In the genomic region with DNA sequence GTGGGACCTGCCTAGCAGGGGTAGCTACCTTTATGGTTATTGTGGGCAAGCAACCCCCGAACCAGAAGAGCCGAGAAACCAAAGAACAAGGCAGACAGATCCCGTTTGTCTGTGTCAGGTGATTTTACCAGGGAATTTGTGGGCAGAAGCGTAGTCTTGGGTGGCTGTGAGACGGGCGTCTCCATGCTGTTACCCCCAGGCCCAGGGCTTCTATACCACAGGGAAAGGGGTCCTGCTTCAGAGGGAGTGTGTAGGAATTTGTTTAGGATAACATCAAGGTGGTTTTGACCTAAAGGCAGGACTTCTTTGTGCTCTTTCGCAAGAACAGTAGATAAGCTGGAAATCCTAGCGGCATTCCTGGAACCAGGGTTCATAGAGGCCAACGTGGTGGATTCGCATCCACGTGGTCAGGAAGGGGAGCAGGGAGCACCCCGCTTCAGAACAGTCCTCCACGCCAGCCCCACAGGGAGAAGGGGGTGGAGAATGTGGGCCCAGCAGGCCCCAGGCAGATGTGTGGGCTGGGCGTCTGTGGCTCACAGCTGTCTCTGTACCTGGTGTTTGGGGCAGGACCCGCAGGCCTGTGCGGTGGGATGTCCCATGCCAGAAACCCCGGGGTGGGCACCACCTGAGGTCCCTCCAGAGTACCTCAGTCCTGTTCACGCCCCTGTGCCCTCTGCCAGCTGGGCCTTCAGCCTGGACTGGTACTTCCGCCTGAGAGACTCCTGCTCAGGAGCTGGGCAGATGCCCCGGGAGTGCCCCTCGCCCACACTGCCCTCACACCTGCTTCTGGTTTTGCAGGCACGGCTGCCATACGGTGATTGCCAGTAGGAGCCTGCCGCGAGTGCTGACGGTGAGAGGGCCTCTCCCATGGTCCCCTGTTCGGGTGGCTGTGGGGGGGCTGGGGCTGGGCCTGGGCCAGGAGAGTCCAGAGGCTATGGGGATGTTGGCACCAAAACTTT, we compare ENCODE assay signal across 1 cellular context.
TF ChIP-seq lines count a peak whose summit lies in the region.

No MANE protein-coding gene starts in this region.

TF ChIP-seq in HepG2, 621 proteins besides CTCF, POLR2A, EP300 and RAD21 (continued from another document and continues in another):
- peak; percentile 53 for TF ChIP-seq SKI (IDR thresholded peaks at IDR 0.05; ENCODE audit: partially characterized antibody)
- no peak for TF ChIP-seq PAX8 (CRISPR knock-in tag; IDR thresholded peaks at IDR 0.05; ENCODE audit: borderline replicate concordance)
- peak; percentile 78 for TF ChIP-seq TCF7 (IDR thresholded peaks at IDR 0.05; ENCODE audit: low read depth)
- no peak for TF ChIP-seq PCBP2 (optimal IDR thresholded peaks at IDR 0.05; ENCODE audit: low read depth, low read length, poor library complexity, severe bottlenecking)
- TF ChIP-seq HMG20B (CRISPR knock-in tag; conservative IDR thresholded peaks at IDR 0.05), result peak; percentile 97
- TF ChIP-seq SRY (CRISPR knock-in tag; IDR thresholded peaks at IDR 0.05), result peak; percentile 81
- no peak for TF ChIP-seq ZFYVE20 (CRISPR knock-in tag; IDR thresholded peaks at IDR 0.05; ENCODE audit: borderline replicate concordance, low read depth)
- TF ChIP-seq ATF7-NPFF (CRISPR knock-in tag; IDR thresholded peaks at IDR 0.05; ENCODE audit: low read depth), result peak; percentile 66; the same call in 1 of the 2 replicates
- TF ChIP-seq RARG (CRISPR knock-in tag; IDR thresholded peaks at IDR 0.05; ENCODE audit: low read depth), result 0 out of 2 replicates have a peak, but pooled peaks have one; percentile 43
- peak; percentile 88 for TF ChIP-seq HDAC2 (CRISPR knock-in tag; IDR thresholded peaks at IDR 0.05)
- TF ChIP-seq, protein P1, sequence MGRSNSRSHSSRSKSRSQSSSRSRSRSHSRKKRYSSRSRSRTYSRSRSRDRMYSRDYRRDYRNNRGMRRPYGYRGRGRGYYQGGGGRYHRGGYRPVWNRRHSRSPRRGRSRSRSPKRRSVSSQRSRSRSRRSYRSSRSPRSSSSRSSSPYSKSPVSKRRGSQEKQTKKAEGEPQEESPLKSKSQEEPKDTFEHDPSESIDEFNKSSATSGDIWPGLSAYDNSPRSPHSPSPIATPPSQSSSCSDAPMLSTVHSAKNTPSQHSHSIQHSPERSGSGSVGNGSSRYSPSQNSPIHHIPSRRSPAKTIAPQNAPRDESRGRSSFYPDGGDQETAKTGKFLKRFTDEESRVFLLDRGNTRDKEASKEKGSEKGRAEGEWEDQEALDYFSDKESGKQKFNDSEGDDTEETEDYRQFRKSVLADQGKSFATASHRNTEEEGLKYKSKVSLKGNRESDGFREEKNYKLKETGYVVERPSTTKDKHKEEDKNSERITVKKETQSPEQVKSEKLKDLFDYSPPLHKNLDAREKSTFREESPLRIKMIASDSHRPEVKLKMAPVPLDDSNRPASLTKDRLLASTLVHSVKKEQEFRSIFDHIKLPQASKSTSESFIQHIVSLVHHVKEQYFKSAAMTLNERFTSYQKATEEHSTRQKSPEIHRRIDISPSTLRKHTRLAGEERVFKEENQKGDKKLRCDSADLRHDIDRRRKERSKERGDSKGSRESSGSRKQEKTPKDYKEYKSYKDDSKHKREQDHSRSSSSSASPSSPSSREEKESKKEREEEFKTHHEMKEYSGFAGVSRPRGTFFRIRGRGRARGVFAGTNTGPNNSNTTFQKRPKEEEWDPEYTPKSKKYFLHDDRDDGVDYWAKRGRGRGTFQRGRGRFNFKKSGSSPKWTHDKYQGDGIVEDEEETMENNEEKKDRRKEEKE (IDR thresholded peaks at IDR 0.05), result no peak
- TF ChIP-seq, protein P2, sequence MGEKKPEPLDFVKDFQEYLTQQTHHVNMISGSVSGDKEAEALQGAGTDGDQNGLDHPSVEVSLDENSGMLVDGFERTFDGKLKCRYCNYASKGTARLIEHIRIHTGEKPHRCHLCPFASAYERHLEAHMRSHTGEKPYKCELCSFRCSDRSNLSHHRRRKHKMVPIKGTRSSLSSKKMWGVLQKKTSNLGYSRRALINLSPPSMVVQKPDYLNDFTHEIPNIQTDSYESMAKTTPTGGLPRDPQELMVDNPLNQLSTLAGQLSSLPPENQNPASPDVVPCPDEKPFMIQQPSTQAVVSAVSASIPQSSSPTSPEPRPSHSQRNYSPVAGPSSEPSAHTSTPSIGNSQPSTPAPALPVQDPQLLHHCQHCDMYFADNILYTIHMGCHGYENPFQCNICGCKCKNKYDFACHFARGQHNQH (CRISPR knock-in tag; IDR thresholded peaks at IDR 0.05), result peak; percentile 94
- TF ChIP-seq, protein P3, sequence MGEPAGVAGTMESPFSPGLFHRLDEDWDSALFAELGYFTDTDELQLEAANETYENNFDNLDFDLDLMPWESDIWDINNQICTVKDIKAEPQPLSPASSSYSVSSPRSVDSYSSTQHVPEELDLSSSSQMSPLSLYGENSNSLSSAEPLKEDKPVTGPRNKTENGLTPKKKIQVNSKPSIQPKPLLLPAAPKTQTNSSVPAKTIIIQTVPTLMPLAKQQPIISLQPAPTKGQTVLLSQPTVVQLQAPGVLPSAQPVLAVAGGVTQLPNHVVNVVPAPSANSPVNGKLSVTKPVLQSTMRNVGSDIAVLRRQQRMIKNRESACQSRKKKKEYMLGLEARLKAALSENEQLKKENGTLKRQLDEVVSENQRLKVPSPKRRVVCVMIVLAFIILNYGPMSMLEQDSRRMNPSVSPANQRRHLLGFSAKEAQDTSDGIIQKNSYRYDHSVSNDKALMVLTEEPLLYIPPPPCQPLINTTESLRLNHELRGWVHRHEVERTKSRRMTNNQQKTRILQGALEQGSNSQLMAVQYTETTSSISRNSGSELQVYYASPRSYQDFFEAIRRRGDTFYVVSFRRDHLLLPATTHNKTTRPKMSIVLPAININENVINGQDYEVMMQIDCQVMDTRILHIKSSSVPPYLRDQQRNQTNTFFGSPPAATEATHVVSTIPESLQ (CRISPR knock-in tag; conservative IDR thresholded peaks at IDR 0.05), result no peak
- 0 out of 2 replicates have a peak, but pooled peaks have one; percentile 61 for TF ChIP-seq ZNF556 (CRISPR knock-in tag; IDR thresholded peaks at IDR 0.05; ENCODE audit: borderline replicate concordance)
- peak; percentile 67; the same call in 1 of the 2 replicates for TF ChIP-seq ZNF224 (CRISPR knock-in tag; IDR thresholded peaks at IDR 0.05)
- TF ChIP-seq CEBPB (IDR thresholded peaks at IDR 0.05; ENCODE audit: borderline replicate concordance, low read depth, low read length), result peak; percentile 98
- TF ChIP-seq SNAPC2 (CRISPR knock-in tag; IDR thresholded peaks at IDR 0.05), result 0 out of 2 replicates have a peak, but pooled peaks have one; percentile 53
- TF ChIP-seq ZNF549 (CRISPR knock-in tag; IDR thresholded peaks at IDR 0.05), result no peak
- TF ChIP-seq, protein P4, sequence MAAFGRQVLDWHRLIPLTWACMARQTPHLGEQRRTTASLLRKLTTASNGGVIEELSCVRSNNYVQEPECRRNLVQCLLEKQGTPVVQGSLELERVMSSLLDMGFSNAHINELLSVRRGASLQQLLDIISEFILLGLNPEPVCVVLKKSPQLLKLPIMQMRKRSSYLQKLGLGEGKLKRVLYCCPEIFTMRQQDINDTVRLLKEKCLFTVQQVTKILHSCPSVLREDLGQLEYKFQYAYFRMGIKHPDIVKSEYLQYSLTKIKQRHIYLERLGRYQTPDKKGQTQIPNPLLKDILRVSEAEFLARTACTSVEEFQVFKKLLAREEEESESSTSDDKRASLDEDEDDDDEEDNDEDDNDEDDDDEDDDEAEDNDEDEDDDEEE (CRISPR knock-in tag; IDR thresholded peaks at IDR 0.05), result peak; percentile 18; the same call in 1 of the 2 replicates
- TF ChIP-seq RXRB (CRISPR knock-in tag; IDR thresholded peaks at IDR 0.05; ENCODE audit: borderline replicate concordance), result peak; percentile 95
- TF ChIP-seq, protein P5, sequence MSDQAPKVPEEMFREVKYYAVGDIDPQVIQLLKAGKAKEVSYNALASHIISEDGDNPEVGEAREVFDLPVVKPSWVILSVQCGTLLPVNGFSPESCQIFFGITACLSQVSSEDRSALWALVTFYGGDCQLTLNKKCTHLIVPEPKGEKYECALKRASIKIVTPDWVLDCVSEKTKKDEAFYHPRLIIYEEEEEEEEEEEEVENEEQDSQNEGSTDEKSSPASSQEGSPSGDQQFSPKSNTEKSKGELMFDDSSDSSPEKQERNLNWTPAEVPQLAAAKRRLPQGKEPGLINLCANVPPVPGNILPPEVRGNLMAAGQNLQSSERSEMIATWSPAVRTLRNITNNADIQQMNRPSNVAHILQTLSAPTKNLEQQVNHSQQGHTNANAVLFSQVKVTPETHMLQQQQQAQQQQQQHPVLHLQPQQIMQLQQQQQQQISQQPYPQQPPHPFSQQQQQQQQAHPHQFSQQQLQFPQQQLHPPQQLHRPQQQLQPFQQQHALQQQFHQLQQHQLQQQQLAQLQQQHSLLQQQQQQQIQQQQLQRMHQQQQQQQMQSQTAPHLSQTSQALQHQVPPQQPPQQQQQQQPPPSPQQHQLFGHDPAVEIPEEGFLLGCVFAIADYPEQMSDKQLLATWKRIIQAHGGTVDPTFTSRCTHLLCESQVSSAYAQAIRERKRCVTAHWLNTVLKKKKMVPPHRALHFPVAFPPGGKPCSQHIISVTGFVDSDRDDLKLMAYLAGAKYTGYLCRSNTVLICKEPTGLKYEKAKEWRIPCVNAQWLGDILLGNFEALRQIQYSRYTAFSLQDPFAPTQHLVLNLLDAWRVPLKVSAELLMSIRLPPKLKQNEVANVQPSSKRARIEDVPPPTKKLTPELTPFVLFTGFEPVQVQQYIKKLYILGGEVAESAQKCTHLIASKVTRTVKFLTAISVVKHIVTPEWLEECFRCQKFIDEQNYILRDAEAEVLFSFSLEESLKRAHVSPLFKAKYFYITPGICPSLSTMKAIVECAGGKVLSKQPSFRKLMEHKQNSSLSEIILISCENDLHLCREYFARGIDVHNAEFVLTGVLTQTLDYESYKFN (CRISPR knock-in tag; conservative IDR thresholded peaks at IDR 0.05), result peak; percentile 89
- TF ChIP-seq IRF2 (CRISPR knock-in tag; IDR thresholded peaks at IDR 0.05), result peak; percentile 85
- peak; percentile 98 for TF ChIP-seq SAP130 (CRISPR knock-in tag; IDR thresholded peaks at IDR 0.05; ENCODE audit: low read depth)
- TF ChIP-seq, protein P6, sequence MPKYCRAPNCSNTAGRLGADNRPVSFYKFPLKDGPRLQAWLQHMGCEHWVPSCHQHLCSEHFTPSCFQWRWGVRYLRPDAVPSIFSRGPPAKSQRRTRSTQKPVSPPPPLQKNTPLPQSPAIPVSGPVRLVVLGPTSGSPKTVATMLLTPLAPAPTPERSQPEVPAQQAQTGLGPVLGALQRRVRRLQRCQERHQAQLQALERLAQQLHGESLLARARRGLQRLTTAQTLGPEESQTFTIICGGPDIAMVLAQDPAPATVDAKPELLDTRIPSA (CRISPR knock-in tag; IDR thresholded peaks at IDR 0.05; ENCODE audit: borderline replicate concordance), result no peak
- TF ChIP-seq, protein P7, sequence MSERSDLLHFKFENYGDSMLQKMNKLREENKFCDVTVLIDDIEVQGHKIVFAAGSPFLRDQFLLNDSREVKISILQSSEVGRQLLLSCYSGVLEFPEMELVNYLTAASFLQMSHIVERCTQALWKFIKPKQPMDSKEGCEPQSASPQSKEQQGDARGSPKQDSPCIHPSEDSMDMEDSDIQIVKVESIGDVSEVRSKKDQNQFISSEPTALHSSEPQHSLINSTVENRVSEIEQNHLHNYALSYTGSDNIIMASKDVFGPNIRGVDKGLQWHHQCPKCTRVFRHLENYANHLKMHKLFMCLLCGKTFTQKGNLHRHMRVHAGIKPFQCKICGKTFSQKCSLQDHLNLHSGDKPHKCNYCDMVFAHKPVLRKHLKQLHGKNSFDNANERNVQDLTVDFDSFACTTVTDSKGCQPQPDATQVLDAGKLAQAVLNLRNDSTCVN (CRISPR knock-in tag; IDR thresholded peaks at IDR 0.05; ENCODE audit: borderline replicate concordance), result peak; percentile 18; the same call in 1 of the 2 replicates
- peak; percentile 61; the same call in 1 of the 2 replicates for TF ChIP-seq KMT2B (CRISPR knock-in tag; IDR thresholded peaks at IDR 0.05)
- TF ChIP-seq, protein P8, sequence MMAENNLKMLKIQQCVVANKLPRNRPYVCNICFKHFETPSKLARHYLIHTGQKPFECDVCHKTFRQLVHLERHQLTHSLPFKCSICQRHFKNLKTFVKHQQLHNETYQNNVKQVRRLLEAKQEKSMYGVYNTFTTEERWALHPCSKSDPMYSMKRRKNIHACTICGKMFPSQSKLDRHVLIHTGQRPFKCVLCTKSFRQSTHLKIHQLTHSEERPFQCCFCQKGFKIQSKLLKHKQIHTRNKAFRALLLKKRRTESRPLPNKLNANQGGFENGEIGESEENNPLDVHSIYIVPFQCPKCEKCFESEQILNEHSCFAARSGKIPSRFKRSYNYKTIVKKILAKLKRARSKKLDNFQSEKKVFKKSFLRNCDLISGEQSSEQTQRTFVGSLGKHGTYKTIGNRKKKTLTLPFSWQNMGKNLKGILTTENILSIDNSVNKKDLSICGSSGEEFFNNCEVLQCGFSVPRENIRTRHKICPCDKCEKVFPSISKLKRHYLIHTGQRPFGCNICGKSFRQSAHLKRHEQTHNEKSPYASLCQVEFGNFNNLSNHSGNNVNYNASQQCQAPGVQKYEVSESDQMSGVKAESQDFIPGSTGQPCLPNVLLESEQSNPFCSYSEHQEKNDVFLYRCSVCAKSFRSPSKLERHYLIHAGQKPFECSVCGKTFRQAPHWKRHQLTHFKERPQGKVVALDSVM (CRISPR knock-in tag; IDR thresholded peaks at IDR 0.05), result peak; percentile 78
- TF ChIP-seq FOXA3 (CRISPR knock-in tag; IDR thresholded peaks at IDR 0.05), result peak; percentile 88
- TF ChIP-seq ZNF337 (CRISPR knock-in tag; IDR thresholded peaks at IDR 0.05; ENCODE audit: borderline replicate concordance, low read depth), result peak; percentile 79; the same call in 1 of the 2 replicates
- no peak; the same call in 1 of the 2 replicates for TF ChIP-seq ESRRA (CRISPR knock-in tag; IDR thresholded peaks at IDR 0.05; ENCODE audit: low read depth)
- peak; percentile 96 for TF ChIP-seq PHF21A (CRISPR knock-in tag; IDR thresholded peaks at IDR 0.05)
- peak; percentile 80; the same call in 1 of the 2 replicates for TF ChIP-seq ERF (CRISPR knock-in tag; IDR thresholded peaks at IDR 0.05)
- TF ChIP-seq ZNF329 (CRISPR knock-in tag; IDR thresholded peaks at IDR 0.05; ENCODE audit: low read depth), result no peak
- TF ChIP-seq NR2F2 (IDR thresholded peaks at IDR 0.05; ENCODE audit: borderline replicate concordance, low read depth), result peak; percentile 89
- TF ChIP-seq, protein P9, sequence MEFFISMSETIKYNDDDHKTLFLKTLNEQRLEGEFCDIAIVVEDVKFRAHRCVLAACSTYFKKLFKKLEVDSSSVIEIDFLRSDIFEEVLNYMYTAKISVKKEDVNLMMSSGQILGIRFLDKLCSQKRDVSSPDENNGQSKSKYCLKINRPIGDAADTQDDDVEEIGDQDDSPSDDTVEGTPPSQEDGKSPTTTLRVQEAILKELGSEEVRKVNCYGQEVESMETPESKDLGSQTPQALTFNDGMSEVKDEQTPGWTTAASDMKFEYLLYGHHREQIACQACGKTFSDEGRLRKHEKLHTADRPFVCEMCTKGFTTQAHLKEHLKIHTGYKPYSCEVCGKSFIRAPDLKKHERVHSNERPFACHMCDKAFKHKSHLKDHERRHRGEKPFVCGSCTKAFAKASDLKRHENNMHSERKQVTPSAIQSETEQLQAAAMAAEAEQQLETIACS (CRISPR knock-in tag; IDR thresholded peaks at IDR 0.05), result no peak
